ENCODE assay signal across 1 cellular context in genomic region chr17:143785-144281, GRCh38.
A peak's percentile ranks its signal among the peaks of the same experiment; 100 is the strongest.
TF ChIP-seq lines count a peak whose summit lies in the region.

No MANE protein-coding gene starts in this region.

TF ChIP-seq in H1, 55 proteins besides CTCF, POLR2A, EP300 and RAD21:
- no peak for TF ChIP-seq EZH2 (IDR thresholded peaks at IDR 0.05; ENCODE audit: low read depth, low read length, severe bottlenecking)
- TF ChIP-seq SP1 (IDR thresholded peaks at IDR 0.05; ENCODE audit: low read depth, low read length), result no peak
- no peak for TF ChIP-seq CEBPB (IDR thresholded peaks at IDR 0.05; ENCODE audit: low read depth, low read length)
- TF ChIP-seq TEAD4 (IDR thresholded peaks at IDR 0.05; ENCODE audit: low read depth, low read length), result peak; percentile 26; the same call in 1 of the 2 replicates
- TF ChIP-seq E2F6 (IDR thresholded peaks at IDR 0.05), result peak; percentile 77
- TF ChIP-seq, protein P1, sequence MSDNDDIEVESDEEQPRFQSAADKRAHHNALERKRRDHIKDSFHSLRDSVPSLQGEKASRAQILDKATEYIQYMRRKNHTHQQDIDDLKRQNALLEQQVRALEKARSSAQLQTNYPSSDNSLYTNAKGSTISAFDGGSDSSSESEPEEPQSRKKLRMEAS (IDR thresholded peaks at IDR 0.05), result peak; percentile 91
- no peak for TF ChIP-seq KDM1A (IDR thresholded peaks at IDR 0.05; ENCODE audit: borderline replicate concordance, low read length)
- TF ChIP-seq CBX8 (IDR thresholded peaks at IDR 0.05; ENCODE audit: borderline replicate concordance, low read depth, low read length), result no peak
- TF ChIP-seq BACH1 (IDR thresholded peaks at IDR 0.05; ENCODE audit: low read length), result no peak
- TF ChIP-seq CHD2 (IDR thresholded peaks at IDR 0.05; ENCODE audit: low read length), result no peak
